In genomic region chr12:52975820-52976573, GRCh38 we compare ENCODE assay signal across 12 cellular contexts. TPM values are rescaled to one million over a fixed set of nuclear protein-coding genes. Genes with fewer than 3 reads are reported as not detected.
DNase-seq lines count a peak whose midpoint lies in the region; ATAC-seq and TF ChIP-seq lines count a peak whose summit lies in the region.
"Had no signal": no experiment of that assay in that cellular context is flagged by ENCODE, and none has a peak within 500 bp of the region (broad histone marks: within the 10 kb centered on the region; RNA-seq: fewer than 3 reads in every experiment).

No MANE protein-coding gene starts in this region.

- H3K4me3 ChIP-seq in neural progenitor cell = no peak overlapping the region
- H3K4me3 ChIP-seq: psoas muscle, suprapubic skin had no signal

- no peaks in the 10 kb centered on the region for H3K27me3 ChIP-seq in neural progenitor cell

- ATAC-seq in HG03460 (IDR thresholded peaks at IDR 0.05; ENCODE audit: unreplicated experiment) = no peak
- ATAC-seq: psoas muscle had no signal

- no peaks in the 10 kb centered on the region for H3K9me3 Mint-ChIP-seq in neural progenitor cell
- H3K9me3 Mint-ChIP-seq: T-helper 1 cell treated with Interleukin-12 subunit alpha and Interleukin-12 subunit beta and Interleukin-4 antibody, amounts not matched to agents 30 μg/mL and 1 μg/mL, for 36 hours had no signal

- peaks cover 9% of the 10 kb centered on the region for H3K27me3 Mint-ChIP-seq in neural progenitor cell (ENCODE audit: insufficient read depth, low read depth)

- H3K27ac ChIP-seq in neural progenitor cell = no peak overlapping the region
- H3K27ac ChIP-seq: psoas muscle, suprapubic skin had no signal

- peak; percentile 39 for TF ChIP-seq CTCF in neural progenitor cell (IDR thresholded peaks at IDR 0.05)

- peak overlapping the region; percentile 1 for H3K27ac Mint-ChIP-seq in neural progenitor cell
- H3K27ac Mint-ChIP-seq: T-helper 1 cell treated with Interleukin-12 subunit alpha and Interleukin-12 subunit beta and Interleukin-4 antibody, amounts not matched to agents 30 μg/mL and 1 μg/mL, for 36 hours had no signal

- peak; percentile 45 for DNase-seq in GM03348 (ENCODE audit: low spot score)
- DNase-seq in NCI-H510A treated with DMSO at 0.1 percent for 48 hours (lab: John Stamatoyannopoulos, UW) = peak; percentile 72
- peak; percentile 44 for DNase-seq in dermis blood vessel endothelial cell
- peak; percentile 50 for DNase-seq in neural progenitor cell (ENCODE audit: low spot score)
- DNase-seq in stimulated activated CD4-positive, alpha-beta T cell treated with anti-CD3 and anti-CD28 coated beads, Interleukin-2, amount 100 ng/mL, for 48 hours = no peak
- DNase-seq in AG08395 (ENCODE audit: low spot score) = no peak
- DNase-seq in midbrain (lab: John Stamatoyannopoulos, UW) = no peak
- DNase-seq: activated naive CD4-positive, alpha-beta T cell treated with anti-CD3 and anti-CD28 coated beads, Interleukin-2, amount 50 U/mL, for 16 hours; psoas muscle had no signal

- H3K36me3 Mint-ChIP-seq in neural progenitor cell = no peaks in the 10 kb centered on the region

- H3K4me1 ChIP-seq in neural progenitor cell = peaks cover 33% of the 10 kb centered on the region
- H3K4me1 ChIP-seq: psoas muscle, suprapubic skin had no signal

- H3K36me3 ChIP-seq in neural progenitor cell = no peaks in the 10 kb centered on the region
- H3K36me3 ChIP-seq: suprapubic skin had no signal

- peak overlapping the region; percentile 4 for H3K4me3 Mint-ChIP-seq in neural progenitor cell
- H3K4me3 Mint-ChIP-seq: T-helper 1 cell treated with Interleukin-12 subunit alpha and Interleukin-12 subunit beta and Interleukin-4 antibody, amounts not matched to agents 30 μg/mL and 1 μg/mL, for 36 hours had no signal

- no peaks in the 10 kb centered on the region for H4K20me1 ChIP-seq in neural progenitor cell (ENCODE audit: low read depth)

- peak overlapping the region; percentile 69 for H2AFZ ChIP-seq in neural progenitor cell (replicated peaks)

- peaks cover 41% of the 10 kb centered on the region for H3K4me1 Mint-ChIP-seq in neural progenitor cell

- no peaks in the 10 kb centered on the region for H3K79me2 ChIP-seq in neural progenitor cell (ENCODE audit: low read depth)

- H3K9me3 ChIP-seq in neural progenitor cell (ENCODE audit: low read depth) = no peaks in the 10 kb centered on the region
- H3K9me3 ChIP-seq: psoas muscle, suprapubic skin had no signal

- peaks cover 14% of the 10 kb centered on the region for H3F3A ChIP-seq in neural progenitor cell (ENCODE audit: low read depth)

- H3K9ac ChIP-seq in neural progenitor cell = no peak overlapping the region

- H3K4me2 ChIP-seq in neural progenitor cell = peak overlapping the region; percentile 14

RNA-seq across cellular contexts. Expression of gene KRT18, which starts 27.1 kb away (rescaled TPM):
- 257 and 322 TPM in 2 replicates for total RNA-seq in dermis blood vessel endothelial cell
- 69.3 and 100 TPM in 2 replicates for total RNA-seq in neural progenitor cell (ENCODE audit: low replicate concordance)

RNA-seq across cellular contexts. Expression of gene EIF4B, which starts 30.3 kb away (rescaled TPM):
- 1,240 and 1,351 TPM in 2 replicates for total RNA-seq in dermis blood vessel endothelial cell
- 774 and 833 TPM in 2 replicates for total RNA-seq in neural progenitor cell (ENCODE audit: low replicate concordance)

Comparison
In these comparisons a context has a peak if more than half of its experiments do, and no peak if none do; other contexts are left out.
1. DNase-seq: peak in GM03348 (single experiment), NCI-H510A treated with DMSO at 0.1 percent for 48 hours (single experiment), dermis blood vessel endothelial cell (single experiment) and neural progenitor cell (single experiment); none in stimulated activated CD4-positive, alpha-beta T cell treated with anti-CD3 and anti-CD28 coated beads, Interleukin-2, amount 100 ng/mL, for 48 hours (0 of 2), AG08395 (single experiment) and midbrain (single experiment).